In genomic region chr9:113462781-113463286, GRCh38 we compare ENCODE assay signal across 1 cellular context.
TF ChIP-seq lines count a peak whose summit lies in the region.

No MANE protein-coding gene starts in this region.

TF ChIP-seq in GM23338, 12 proteins besides CTCF, POLR2A, EP300 and RAD21 (continued from another document):
- TF ChIP-seq REST (IDR thresholded peaks at IDR 0.05; ENCODE audit: unreplicated experiment) (no peak), ZNF114 (CRISPR knock-in tag; IDR thresholded peaks at IDR 0.05) (no peak), ZNF462 (CRISPR knock-in tag; IDR thresholded peaks at IDR 0.05) (no peak), STAT1 (IDR thresholded peaks at IDR 0.05; ENCODE audit: unreplicated experiment) (no peak), NANOG (IDR thresholded peaks at IDR 0.05; ENCODE audit: borderline replicate concordance) (no peak), CREB1 (CRISPR knock-in tag; IDR thresholded peaks at IDR 0.05; ENCODE audit: low read depth) (no peak)
TF ChIP-seq in GM23338: peak in this region for 0.
